In genomic region chr15:30901889-30902288, GRCh38 we compare ENCODE assay signal across 16 cellular contexts. TPM values are rescaled to one million over a fixed set of nuclear protein-coding genes. Genes with fewer than 3 reads are reported as not detected.
DNase-seq lines count a peak whose midpoint lies in the region; ATAC-seq, FAIRE-seq and TF ChIP-seq lines count a peak whose summit lies in the region.
"Had no signal": no experiment of that assay in that cellular context is flagged by ENCODE, and none has a peak within 500 bp of the region (broad histone marks: within the 10 kb centered on the region; RNA-seq: fewer than 3 reads in every experiment).

No MANE protein-coding gene starts in this region.

- H3K27ac Mint-ChIP-seq in T-cell: no peak overlapping the region
- H3K27ac Mint-ChIP-seq in endodermal cell: no peak overlapping the region
- H3K27ac Mint-ChIP-seq: CD8-positive, alpha-beta T cell had no signal

- no peaks in the 10 kb centered on the region for H3K9me3 Mint-ChIP-seq in T-cell
- H3K9me3 Mint-ChIP-seq in endodermal cell: no peaks in the 10 kb centered on the region

- CTCF ChIA-PET in HepG2 (lab: Yijun Ruan, JAX; ENCODE audit: low intra/inter-chr PET ratio, low total read pairs) (no interaction called here), T-cell (lab: Charles Lee) (no interaction called here)

- ATAC-seq in HepG2 (no peak), right lobe of liver (no peak), T-cell (replicated peaks in 1 of 4) (no peak), GM21447 (IDR thresholded peaks at IDR 0.05; ENCODE audit: unreplicated experiment) (no peak)
- ATAC-seq: A549; CD8-positive, alpha-beta T cell had no signal

- no peak overlapping the region for H3K4me2 ChIP-seq in HepG2 (ENCODE audit: low read depth, low read length)

- no peak overlapping the region for H3K4me3 ChIP-seq in HepG2 (replicated peaks in 1 of 3; ENCODE audit: insufficient read depth in 1 of 3, low read depth in 2 of 3, low read length in 3 of 3)
- no peak overlapping the region for H3K4me3 ChIP-seq in right lobe of liver
- H3K4me3 ChIP-seq in endodermal cell (ENCODE audit: low read length): no peak overlapping the region
- H3K4me3 ChIP-seq in thymus (ENCODE audit: low read length): no peak overlapping the region
- H3K4me3 ChIP-seq: A549, GM23248 had no signal

- no peaks in the 10 kb centered on the region for H3K27me3 Mint-ChIP-seq in T-cell
- no peaks in the 10 kb centered on the region for H3K27me3 Mint-ChIP-seq in endodermal cell (ENCODE audit: insufficient read depth)

- DNase-seq in HepG2 (ENCODE audit: low spot score) (no peak), right lobe of liver (no peak), T-cell (no peak), endodermal cell (no peak), OCI-M1 (lab: John Stamatoyannopoulos, UW) (no peak), foreskin melanocyte (no peak)
- DNase-seq: BE2C; Caco-2; CD8-positive, alpha-beta T cell; GF-D8; GM23248; H7; IMR-90 had no signal

- peaks cover 35 to 37% (median 35%) of the 10 kb centered on the region in 3 donors for H3K4me1 Mint-ChIP-seq in T-cell
- peaks cover 2% of the 10 kb centered on the region for H3K4me1 Mint-ChIP-seq in endodermal cell

- H4K20me1 ChIP-seq in HepG2 (ENCODE audit: insufficient read depth, low read length): no peaks in the 10 kb centered on the region

- peak overlapping the region in 2 of 3 donors; percentile 14 to 99 for H3K4me3 Mint-ChIP-seq in T-cell
- H3K4me3 Mint-ChIP-seq in endodermal cell: no peak overlapping the region

- H3K27ac ChIP-seq in HepG2 (ENCODE audit: extremely low read length, insufficient read depth, low read length): no peak overlapping the region
- no peak overlapping the region for H3K27ac ChIP-seq in right lobe of liver
- H3K27ac ChIP-seq in endodermal cell (ENCODE audit: low read depth, low read length): no peak overlapping the region
- H3K27ac ChIP-seq in thymus (ENCODE audit: low read depth): peak overlapping the region; percentile 18
- H3K27ac ChIP-seq: A549, GM23248 had no signal

- 75% methylated on average over 1 of the region's 1 CpG for WGBS in HepG2 (ENCODE audit: low lambda C conversion rate)
- 100% methylated on average over 1 of the region's 1 CpG for WGBS in right lobe of liver (ENCODE audit: insufficient coverage, low coverage, low lambda C conversion rate, missing lambda C conversion rate)
- WGBS in endodermal cell (ENCODE audit: insufficient coverage in 1 of 2, insufficient read length in 1 of 2), 2 experiments: 94 to 100% methylated on average over 1 of the region's 1 CpG
- 100% methylated on average over 1 of the region's 1 CpG for WGBS in thymus

- no peak for TF ChIP-seq POLR2A in HepG2 (IDR thresholded peaks at IDR 0.05; ENCODE audit: insufficient read depth in 1 of 2, low read depth in 2 of 2, low read length in 2 of 2)
- TF ChIP-seq POLR2A in right lobe of liver (IDR thresholded peaks at IDR 0.05): no peak

- in situ Hi-C loops in HepG2 (cut with HindIII; ENCODE audit: extremely low pct_ligation_motif_present, low pct_unique_long_range_greater_than_20kb): no loop called here

- no peak for TF ChIP-seq RAD21 in HepG2 (CRISPR knock-in tag; IDR thresholded peaks at IDR 0.05)

- BruUV-seq in HepG2 (replicated peaks; lab: Mats Ljungman, UMichigan): no TSS peak

- H3K79me2 ChIP-seq in HepG2 (ENCODE audit: insufficient read depth, low read length): no peaks in the 10 kb centered on the region

- TF ChIP-seq CTCF in HepG2 (CRISPR knock-in tag; IDR thresholded peaks at IDR 0.05) (no peak), right lobe of liver (IDR thresholded peaks at IDR 0.05) (no peak), endodermal cell (conservative IDR thresholded peaks at IDR 0.05) (peak; percentile 18)

- intact Hi-C loops in HepG2 (cut with micrococcal nuclease; ENCODE audit: unreplicated experiment) (loop anchor here (10.0 kb wide), 1 partner anchor 93 kb away; the partner anchor contains the start of gene MTMR10), right lobe of liver (cut with DNase I) (no loop called here)

- H3K36me3 Mint-ChIP-seq in T-cell (peaks cover 10% of the 10 kb centered on the region), endodermal cell (ENCODE audit: low read depth) (peaks cover 5% of the 10 kb centered on the region)

- H3K9ac ChIP-seq in HepG2 (ENCODE audit: insufficient read depth, low read depth, low read length) (no peak overlapping the region), endodermal cell (ENCODE audit: extremely low read depth, low read length, poor library complexity, severe bottlenecking) (no peak overlapping the region)
- H3K9ac ChIP-seq: GM23248 had no signal

- FAIRE-seq in HepG2 (lab: Jason Lieb, UNC): no peak
- FAIRE-seq: A549 had no signal

- H3K4me1 ChIP-seq in HepG2 (ENCODE audit: insufficient read depth, low read length): peaks cover 37% of the 10 kb centered on the region
- peaks cover 0 to 15% (median 0%) of the 10 kb centered on the region in 4 donors for H3K4me1 ChIP-seq in right lobe of liver
- H3K4me1 ChIP-seq in endodermal cell (ENCODE audit: control insufficient read depth, insufficient read depth, low read length): no peaks in the 10 kb centered on the region
- peaks cover 10% of the 10 kb centered on the region for H3K4me1 ChIP-seq in thymus (ENCODE audit: control insufficient read depth, insufficient read depth, low read length)
- H3K4me1 ChIP-seq: BE2C, Caco-2 had no signal

- TF ChIP-seq EP300 in HepG2 (IDR thresholded peaks at IDR 0.05; ENCODE audit: low read depth in 2 of 2, low read length in 2 of 2): no peak
- TF ChIP-seq EP300 in HepG2 (CRISPR knock-in tag; IDR thresholded peaks at IDR 0.05; ENCODE audit: borderline replicate concordance): no peak

- H3K36me3 ChIP-seq in HepG2 (replicated peaks in 1 of 2; ENCODE audit: control insufficient read depth in 1 of 2, insufficient read depth in 2 of 2, low read length in 2 of 2): no peaks in the 10 kb centered on the region; a peak in 1 of 5 replicates
- H3K36me3 ChIP-seq in right lobe of liver: no peaks in the 10 kb centered on the region
- H3K36me3 ChIP-seq in endodermal cell (ENCODE audit: control insufficient read depth, insufficient read depth, low read length): peaks cover 6% of the 10 kb centered on the region
- H3K36me3 ChIP-seq in thymus (ENCODE audit: control insufficient read depth, insufficient read depth): no peaks in the 10 kb centered on the region
- H3K36me3 ChIP-seq: BE2C had no signal

- H2AFZ ChIP-seq in HepG2 (ENCODE audit: low read length): peak overlapping the region; percentile 56
- H2AFZ ChIP-seq: GM23248 had no signal

- H3K27me3 ChIP-seq in HepG2 (ENCODE audit: control insufficient read depth in 1 of 2, insufficient read depth in 2 of 2, low read length in 2 of 2): no peaks in the 10 kb centered on the region
- H3K27me3 ChIP-seq in right lobe of liver: no peaks in the 10 kb centered on the region
- H3K27me3 ChIP-seq in endodermal cell (ENCODE audit: control insufficient read depth, insufficient read depth, low read length, poor library complexity, severe bottlenecking): no peaks in the 10 kb centered on the region
- no peaks in the 10 kb centered on the region for H3K27me3 ChIP-seq in thymus (ENCODE audit: control insufficient read depth, insufficient read depth)
- H3K27me3 ChIP-seq: BE2C had no signal

- POLR2A ChIA-PET in HepG2 (lab: Yijun Ruan, JAX) (no interaction called here), T-cell (lab: Charles Lee) (no interaction called here)

- H3K9me3 ChIP-seq in HepG2 (ENCODE audit: low read length) (no peaks in the 10 kb centered on the region), right lobe of liver (no peaks in the 10 kb centered on the region), endodermal cell (ENCODE audit: control insufficient read depth, low read length) (no peaks in the 10 kb centered on the region), thymus (ENCODE audit: control insufficient read depth) (no peaks in the 10 kb centered on the region)
- H3K9me3 ChIP-seq: A549, BE2C, Caco-2 had no signal

RNA-seq across cellular contexts. Expression of gene FAN1, which starts 1.8 kb away (rescaled TPM):
- total RNA-seq in HepG2 (2016; rRNA removed; fragmentation: Illumina TruSeq; extraction: Trizol) (20.1 TPM in 2 replicates), right lobe of liver (10 to 100 TPM in 4 of 6 experiments, 1 to 10 TPM in 2; 7.6 to 16.3 (median 13.3) TPM), T-cell (10 to 100 TPM; 21.2 to 31.2 (median 26.7) TPM), endodermal cell (10 to 100 TPM; 20.0 to 25.9 TPM)
- total RNA-seq in HepG2 (2016; cell fraction: cytosol; rRNA removed; fragmentation: Illumina TruSeq; extraction: Trizol; ENCODE audit: low read depth): 4.1 and 4.4 TPM in 2 replicates
- total RNA-seq in HepG2 (2016; cell fraction: insoluble cytoplasmic fraction; rRNA removed; fragmentation: Illumina TruSeq; extraction: Trizol): 19.9 and 22.2 TPM in 2 replicates
- 6.1 and 6.5 TPM in 2 replicates for total RNA-seq in HepG2 (2016; cell fraction: membrane; rRNA removed; fragmentation: Illumina TruSeq; extraction: Trizol)
- total RNA-seq in HepG2 (2016; cell fraction: nucleus; rRNA removed; fragmentation: Illumina TruSeq; extraction: Trizol): 26.9 and 28.2 TPM in 2 replicates
- polyA plus RNA-seq in HepG2 (2011; rRNA removed) (10.6 and 10.8 TPM in 2 replicates), thymus (17.9 TPM)
- polyA plus RNA-seq in HepG2 (2011; cell fraction: cytosol; rRNA removed): 3.8 and 4.4 TPM in 2 replicates
- 23.7 and 25.7 TPM in 2 replicates for polyA plus RNA-seq in HepG2 (2011; cell fraction: nucleus; rRNA removed)
- 10.8 and 11.8 TPM in 2 replicates for polyA plus RNA-seq in HepG2 (2012)
- 0.77 and 0.95 TPM in 2 replicates for polyA plus RNA-seq in HepG2 (2016; cell fraction: cytosol; fragmentation: Illumina TruSeq; extraction: Trizol; ENCODE audit: low read depth)
- polyA plus RNA-seq in HepG2 (2016; cell fraction: insoluble cytoplasmic fraction; fragmentation: Illumina TruSeq; extraction: Trizol; ENCODE audit: low read depth): 12.4 and 13.7 TPM in 2 replicates
- polyA plus RNA-seq in HepG2 (2016; cell fraction: membrane; fragmentation: Illumina TruSeq; extraction: Trizol; ENCODE audit: low read depth): 2.1 and 2.4 TPM in 2 replicates
- polyA plus RNA-seq in HepG2 (2016; cell fraction: nucleus; fragmentation: Illumina TruSeq; extraction: Trizol; ENCODE audit: insufficient read depth, low read depth): 37.1 and 37.4 TPM in 2 replicates
- polyA minus RNA-seq in HepG2 (2011; rRNA and poly(A)+ RNA removed; ENCODE audit: low replicate concordance): 8.0 and 13.8 TPM in 2 replicates
- polyA minus RNA-seq in HepG2 (2011; cell fraction: cytosol; rRNA and poly(A)+ RNA removed): 2.9 and 6.5 TPM in 2 replicates
- 27.3 and 28.8 TPM in 2 replicates for polyA minus RNA-seq in HepG2 (2011; cell fraction: nucleus; rRNA and poly(A)+ RNA removed)
- polyA plus RNA-seq in endodermal cell (2013, experiment 1 of 2): 23.9 TPM
- 22.3 TPM for polyA plus RNA-seq in endodermal cell (2013, experiment 2 of 2)
